In the genomic region with DNA sequence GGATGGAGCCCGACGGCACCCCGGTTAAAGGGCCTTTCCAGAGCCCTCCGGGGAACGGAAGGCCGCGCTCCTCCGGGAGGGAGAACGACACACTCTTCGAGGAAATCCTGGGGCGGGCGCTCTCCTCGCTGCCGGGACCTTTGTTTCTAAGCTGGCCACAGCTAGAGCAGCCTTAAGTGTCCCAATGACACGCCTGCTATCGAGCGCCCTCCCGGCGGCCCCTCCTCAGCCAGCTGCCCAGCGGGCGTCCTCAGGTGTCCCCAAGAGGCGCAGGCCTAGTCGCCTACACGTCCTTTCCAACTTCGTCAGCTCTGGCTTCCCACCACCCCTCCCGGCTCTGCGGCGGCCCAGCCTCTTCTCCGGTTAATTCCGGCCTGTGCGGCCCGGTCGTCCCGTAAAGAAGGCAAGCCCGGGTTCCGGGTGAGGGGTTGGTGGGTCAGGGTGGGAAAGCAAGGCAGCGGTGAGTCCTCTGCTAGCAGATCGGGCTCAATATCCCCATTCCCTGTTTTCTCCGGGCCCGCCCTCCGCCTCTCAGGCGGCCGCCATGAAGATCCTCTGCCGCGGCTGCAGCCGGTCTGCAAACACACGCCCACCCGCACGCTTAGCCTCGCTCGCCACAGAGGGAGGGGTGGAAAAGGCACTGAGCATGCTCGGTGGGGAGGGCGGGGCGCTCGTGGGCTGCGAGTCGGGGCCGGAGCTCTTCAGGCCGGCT, we compare ENCODE assay signal across 8 cellular contexts. TPM values are rescaled to one million over a fixed set of nuclear protein-coding genes. Genes with fewer than 3 reads are reported as not detected.
DNase-seq lines count a peak whose midpoint lies in the region; ATAC-seq and TF ChIP-seq lines count a peak whose summit lies in the region.

No MANE protein-coding gene starts in this region.

- intact Hi-C loops in colonic mucosa (cut with DNase I), result no loop called here

- DNase-seq in NCI-H460 (ENCODE audit: extremely low read depth, low read depth) (peak; percentile 91), colonic mucosa (peak; percentile 97), left lobe of liver (ENCODE audit: low spot score) (peak; percentile 97)
- DNase-seq in activated CD4-positive, alpha-beta T cell treated with anti-CD3 and anti-CD28 coated beads for 4 hours, result peak; percentile 93
- peak; percentile 94 for DNase-seq in stimulated activated CD4-positive, alpha-beta T cell treated with anti-CD3 and anti-CD28 coated beads, Interleukin-1b, Interleukin-23, amount 100 ng/mL, for 48 hours

- peak overlapping the region; percentile 94 for H3K27ac ChIP-seq in BLaER1
- peak overlapping the region; percentile 99 for H3K27ac ChIP-seq in colonic mucosa

- H3K9ac ChIP-seq in BLaER1 (peak overlapping the region; percentile 94), colonic mucosa (ENCODE audit: low read depth in 2 of 2, low read length in 2 of 2) (peak overlapping the region; percentile 97 to 98)

- H3K4me3 ChIP-seq in BLaER1 (peak overlapping the region; percentile 95), colonic mucosa (peak overlapping the region; percentile 65)

- peak; percentile 80 for ATAC-seq in HG03378 (IDR thresholded peaks at IDR 0.05; ENCODE audit: unreplicated experiment)
- ATAC-seq in left lobe of liver, result peak; percentile 86

- H3K4me1 ChIP-seq in BLaER1, result peaks cover 24% of the 10 kb centered on the region
- H3K4me1 ChIP-seq in colonic mucosa, result peaks cover 5% of the 10 kb centered on the region

- peaks cover 31% of the 10 kb centered on the region; the same call in 1 of the 2 replicates for H4K20me1 ChIP-seq in BLaER1

- no peak for TF ChIP-seq CTCF in colonic mucosa (IDR thresholded peaks at IDR 0.05)

- no peaks in the 10 kb centered on the region for H3K9me3 ChIP-seq in BLaER1
- no peaks in the 10 kb centered on the region for H3K9me3 ChIP-seq in colonic mucosa

- peak overlapping the region; percentile 81 for H3K4me2 ChIP-seq in BLaER1

- TF ChIP-seq POLR2A in GM19193 (IDR thresholded peaks at IDR 0.05; ENCODE audit: extremely low read depth, insufficient read depth, insufficient read length), result peak; percentile 69

- H3K36me3 ChIP-seq in BLaER1 (no peaks in the 10 kb centered on the region), colonic mucosa (no peaks in the 10 kb centered on the region)

- no peaks in the 10 kb centered on the region for H3K27me3 ChIP-seq in BLaER1
- H3K27me3 ChIP-seq in colonic mucosa, result no peaks in the 10 kb centered on the region

RNA-seq across cellular contexts. Expression of a gene that starts 0.4 kb away (rescaled TPM):
- 31.2 and 37.2 TPM in 2 replicates for total RNA-seq in NCI-H460 (2014; rRNA removed; shearing (Covaris generic))
- polyA plus RNA-seq in NCI-H460 (2014; cell fraction: nucleus; rRNA removed), result 28.0 and 36.8 TPM in 2 replicates
- 10 to 100 TPM; 38.4 to 42.3 TPM for total RNA-seq in colonic mucosa
- total RNA-seq in left lobe of liver, result 17.7 TPM

Comparison
In these comparisons a context has a peak if more than half of its experiments do, and no peak if none do; other contexts are left out.
1. Peak in every context shown above with its lines: DNase-seq, ATAC-seq, H3K4me3 ChIP-seq and H3K27ac ChIP-seq.